Comparison of ENCODE assay signal across 18 cellular contexts in genomic region chr3:149634072-149634471, GRCh38. TPM values are rescaled to one million over a fixed set of nuclear protein-coding genes. Genes with fewer than 3 reads are reported as not detected.
DNase-seq lines count a peak whose midpoint lies in the region; ATAC-seq and TF ChIP-seq lines count a peak whose summit lies in the region.
"Had no signal": no experiment of that assay in that cellular context is flagged by ENCODE, and none has a peak within 500 bp of the region (broad histone marks: within the 10 kb centered on the region; RNA-seq: fewer than 3 reads in every experiment).

No MANE protein-coding gene starts in this region.

- no peak overlapping the region for H3K23ac ChIP-seq in trophoblast cell (ENCODE audit: low read length)

- TF ChIP-seq CTCF in right atrium auricular region (IDR thresholded peaks at IDR 0.05) (no peak), esophagus muscularis mucosa (IDR thresholded peaks at IDR 0.05) (no peak)

- no peak overlapping the region for H2BK5ac ChIP-seq in trophoblast cell (ENCODE audit: low read depth, low read length, poor library complexity)

- H3K4me2 ChIP-seq in trophoblast cell (ENCODE audit: low read length) = no peak overlapping the region
- H3K4me2 ChIP-seq: BLaER1 had no signal

- DNase-seq in Right ventricle myocardium superior = no peak
- DNase-seq in right atrium auricular region (ENCODE audit: low spot score) = no peak
- no peak for DNase-seq in esophagus muscularis mucosa (ENCODE audit: extremely low spot score)
- DNase-seq in trophoblast cell = no peak
- no peak for DNase-seq in effector memory CD4-positive, alpha-beta T cell
- DNase-seq in stimulated activated CD4-positive, alpha-beta T cell treated with anti-CD3 and anti-CD28 coated beads, Interleukin-2, amount 100 ng/mL, for 24 hours = no peak
- DNase-seq in cortex of kidney (lab: John Stamatoyannopoulos, UW) = no peak
- DNase-seq in 8988T = no peak
- DNase-seq: CD8-positive, alpha-beta T cell; DMS79 treated with DMSO at 0.1 percent for 48 hours; NCI-H1417 treated with DMSO at 0.1 percent for 48 hours; NCI-H1930; NCI-H2171; NCI-H446 treated with DMSO at 0.1 percent for 48 hours; NK-92 treated with Interleukin-12 subunit alpha and Interleukin-12 subunit beta, amount 100 ng/mL, for 24 hours had no signal

- H2AK5ac ChIP-seq in trophoblast cell (ENCODE audit: low read length) = no peak overlapping the region

- H3K36me3 ChIP-seq in right atrium auricular region (no peaks in the 10 kb centered on the region), esophagus muscularis mucosa (no peaks in the 10 kb centered on the region), trophoblast cell (ENCODE audit: control insufficient read depth in 1 of 2, insufficient read depth in 2 of 2, low read length in 2 of 2) (peaks cover 6 to 9% of the 10 kb centered on the region in 2 experiments)
- no peaks in the 10 kb centered on the region for H3K36me3 ChIP-seq in effector memory CD4-positive, alpha-beta T cell (ENCODE audit: control insufficient read depth, insufficient read depth, low read length)
- H3K36me3 ChIP-seq: BLaER1, HAP-1 had no signal

- no peak overlapping the region for H3K18ac ChIP-seq in trophoblast cell (ENCODE audit: low read length)

- H4K91ac ChIP-seq in trophoblast cell (ENCODE audit: low read depth, low read length) = no peak overlapping the region

- peak; percentile 17 for ATAC-seq in Right ventricle myocardium superior (ENCODE audit: poor library complexity)
- ATAC-seq: CD8-positive, alpha-beta T cell had no signal

- no peaks in the 10 kb centered on the region for H3K9me3 ChIP-seq in right atrium auricular region
- no peaks in the 10 kb centered on the region for H3K9me3 ChIP-seq in esophagus muscularis mucosa
- no peaks in the 10 kb centered on the region for H3K9me3 ChIP-seq in trophoblast cell (ENCODE audit: insufficient read depth, low read depth, low read length)
- H3K9me3 ChIP-seq in effector memory CD4-positive, alpha-beta T cell (ENCODE audit: control insufficient read depth, low read length) = no peaks in the 10 kb centered on the region
- H3K9me3 ChIP-seq: BLaER1, HAP-1 had no signal

- H4K12ac ChIP-seq in trophoblast cell (ENCODE audit: low read depth, low read length) = no peak overlapping the region

- H3K79me1 ChIP-seq in trophoblast cell (ENCODE audit: low read length) = no peaks in the 10 kb centered on the region

- H3K14ac ChIP-seq in trophoblast cell (ENCODE audit: low read length) = no peak overlapping the region

- H4K8ac ChIP-seq in trophoblast cell (ENCODE audit: low read depth, low read length) = no peak overlapping the region

- H3K4me1 ChIP-seq in right atrium auricular region = peaks cover 0 to 38% of the 10 kb centered on the region in 2 donors
- H3K4me1 ChIP-seq in esophagus muscularis mucosa = peaks cover 36 to 96% (median 93%) of the 10 kb centered on the region in 4 donors
- peaks cover 2 to 4% of the 10 kb centered on the region in 2 experiments for H3K4me1 ChIP-seq in trophoblast cell (ENCODE audit: control insufficient read depth in 1 of 2, insufficient read depth in 2 of 2, low read length in 2 of 2)
- H3K4me1 ChIP-seq in effector memory CD4-positive, alpha-beta T cell (ENCODE audit: control insufficient read depth, insufficient read depth, low read length, poor library complexity, severe bottlenecking) = no peaks in the 10 kb centered on the region
- H3K4me1 ChIP-seq: BLaER1 had no signal

- no peak overlapping the region for H2BK120ac ChIP-seq in trophoblast cell (ENCODE audit: insufficient read depth, low read length, poor library complexity)

- no peak for TF ChIP-seq POLR2A in esophagus muscularis mucosa (IDR thresholded peaks at IDR 0.05; ENCODE audit: low read depth)

- peak overlapping the region in 1 of 2 donors; percentile 9 for H3K27ac ChIP-seq in right atrium auricular region
- H3K27ac ChIP-seq in esophagus muscularis mucosa (replicated peaks in 1 of 4) = peak overlapping the region; percentile 62 to 73 (median 69)
- H3K27ac ChIP-seq in trophoblast cell (ENCODE audit: low read depth, low read length) = no peak overlapping the region
- H3K27ac ChIP-seq in effector memory CD4-positive, alpha-beta T cell (ENCODE audit: insufficient read depth, low read length, poor library complexity, severe bottlenecking) = no peak overlapping the region
- H3K27ac ChIP-seq: BLaER1, HL-60 had no signal

- H3K79me2 ChIP-seq in trophoblast cell (ENCODE audit: control insufficient read depth, insufficient read depth, low read length, poor library complexity) = peaks cover 9% of the 10 kb centered on the region

- TF ChIP-seq EP300 in esophagus muscularis mucosa (IDR thresholded peaks at IDR 0.05) = no peak

- no peak overlapping the region for H2BK12ac ChIP-seq in trophoblast cell (ENCODE audit: low read length)

- H3K4me3 ChIP-seq in right atrium auricular region = no peak overlapping the region
- H3K4me3 ChIP-seq in esophagus muscularis mucosa = no peak overlapping the region
- no peak overlapping the region for H3K4me3 ChIP-seq in trophoblast cell (ENCODE audit: low read depth, low read length)
- no peak overlapping the region for H3K4me3 ChIP-seq in effector memory CD4-positive, alpha-beta T cell (ENCODE audit: insufficient read depth, low read depth, low read length, poor library complexity, severe bottlenecking)
- H3K4me3 ChIP-seq: BLaER1, HAP-1 had no signal

- no peaks in the 10 kb centered on the region for H3K27me3 ChIP-seq in right atrium auricular region
- no peaks in the 10 kb centered on the region for H3K27me3 ChIP-seq in esophagus muscularis mucosa
- no peaks in the 10 kb centered on the region for H3K27me3 ChIP-seq in trophoblast cell (ENCODE audit: insufficient read depth, low read length)
- H3K27me3 ChIP-seq in effector memory CD4-positive, alpha-beta T cell (replicated peaks; ENCODE audit: control insufficient read depth, insufficient read depth, low read length, poor library complexity, severe bottlenecking) = no peaks in the 10 kb centered on the region
- H3K27me3 ChIP-seq: BLaER1 had no signal

- no peak overlapping the region for H3K9ac ChIP-seq in trophoblast cell (ENCODE audit: low read length)
- H3K9ac ChIP-seq: BLaER1 had no signal

- peak overlapping the region; percentile 35 for H3K4ac ChIP-seq in trophoblast cell (ENCODE audit: low read depth, low read length)

- 39% methylated on average over 4 of the region's 4 CpGs for WGBS in esophagus muscularis mucosa
- WGBS in trophoblast cell (ENCODE audit: extremely low coverage, insufficient coverage, insufficient read length) = no CpG with 5 or more reads among the region's 4 CpGs

- H2AFZ ChIP-seq in trophoblast cell (ENCODE audit: insufficient read depth, low read length, poor library complexity) = no peak overlapping the region

- intact Hi-C loops in Right ventricle myocardium superior (cut with DNase I) (no loop called here), esophagus muscularis mucosa (cut with DNase I) (no loop called here)

RNA-seq across cellular contexts. Expression of gene WWTR1, which starts 23.8 kb away (rescaled TPM):
- 37.9 TPM for total RNA-seq in Right ventricle myocardium superior
- 10 to 100 TPM; 53.4 to 73.1 TPM for total RNA-seq in right atrium auricular region
- total RNA-seq in esophagus muscularis mucosa = 100 to 1,000 TPM; 346 to 535 (median 463) TPM
- polyA plus RNA-seq in trophoblast cell (2013) = 60.2 and 61.6 TPM in 2 replicates

Comparison
In these comparisons a context has a peak if more than half of its experiments do, and no peak if none do; other contexts are left out.
1. H3K27ac ChIP-seq: peak in esophagus muscularis mucosa (4 of 4); none in trophoblast cell (single experiment) and effector memory CD4-positive, alpha-beta T cell (single experiment).